In genomic region chr9:826500-827280, GRCh38 we compare ENCODE assay signal across 17 cellular contexts. TPM values are rescaled to one million over a fixed set of nuclear protein-coding genes. Genes with fewer than 3 reads are reported as not detected.
A peak's percentile ranks its signal among the peaks of the same experiment; 100 is the strongest.
DNase-seq lines count a peak whose midpoint lies in the region; FAIRE-seq and TF ChIP-seq lines count a peak whose summit lies in the region.
"Had no signal": no experiment of that assay in that cellular context is flagged by ENCODE, and none has a peak within 500 bp of the region (broad histone marks: within the 10 kb centered on the region; RNA-seq: fewer than 3 reads in every experiment).

No MANE protein-coding gene starts in this region.

- no peaks in the 10 kb centered on the region for H3K4me1 Mint-ChIP-seq in glutamatergic neuron (ENCODE audit: low read depth, unreplicated experiment)
- H3K4me1 Mint-ChIP-seq: CD4-positive, alpha-beta memory T cell had no signal

- H3K4me3 Mint-ChIP-seq in glutamatergic neuron (ENCODE audit: unreplicated experiment) = no peak overlapping the region
- H3K4me3 Mint-ChIP-seq: CD4-positive, alpha-beta memory T cell had no signal

- no peaks in the 10 kb centered on the region for H3K36me3 ChIP-seq in HEK293 (ENCODE audit: control insufficient read depth in 2 of 2, insufficient read depth in 1 of 2, low read length in 2 of 2)
- no peaks in the 10 kb centered on the region for H3K36me3 ChIP-seq in small intestine (ENCODE audit: control insufficient read depth in 2 of 2, insufficient read depth in 2 of 2, low read length in 2 of 2)
- H3K36me3 ChIP-seq: BLaER1 had no signal

- peak; percentile 27 for DNase-seq in ELF-1 (ENCODE audit: low read depth, low spot score)
- peak; percentile 27 for DNase-seq in glutamatergic neuron
- peak; percentile 83 for DNase-seq in small intestine
- no peak for DNase-seq in ureter (ENCODE audit: low spot score)
- DNase-seq in NCI-H1105 treated with DMSO at 0.1 percent for 48 hours (lab: John Stamatoyannopoulos, UW) = no peak
- no peak for DNase-seq in MV-4-11 (lab: John Stamatoyannopoulos, UW)
- DNase-seq: CD4-positive, alpha-beta memory T cell; HCEC 1CT; NCI-H1694 treated with DMSO at 0.1 percent for 48 hours; PC-3; RPMI8226; SHP77 treated with DMSO at 0.1 percent for 48 hours had no signal

- CTCF ChIA-PET in HEK293 (lab: Yijun Ruan, JAX) = no interaction called here

- WGBS in small intestine, 3 donors = 45 to 70% (median 64%) methylated on average over 25 to 26 of the region's 26 CpGs

- H3K4me1 ChIP-seq in HEK293 (ENCODE audit: control insufficient read depth, insufficient read depth, low read length) (no peaks in the 10 kb centered on the region), small intestine (ENCODE audit: control insufficient read depth in 2 of 2, insufficient read depth in 1 of 2, low read depth in 1 of 2, low read length in 1 of 2) (no peaks in the 10 kb centered on the region)
- H3K4me1 ChIP-seq: BLaER1 had no signal

- H3K27me3 ChIP-seq in small intestine (ENCODE audit: control insufficient read depth in 2 of 2, insufficient read depth in 2 of 2, low read length in 2 of 2) = no peaks in the 10 kb centered on the region
- H3K27me3 ChIP-seq: BLaER1 had no signal

- no peak overlapping the region for H3K4me3 ChIP-seq in HEK293 (ENCODE audit: low read depth, low read length)
- no peak overlapping the region for H3K4me3 ChIP-seq in small intestine (ENCODE audit: low read depth in 1 of 2, low read length in 2 of 2)
- H3K4me3 ChIP-seq: BLaER1 had no signal

- TF ChIP-seq CTCF in HEK293 (tag by site-specific recombination; IDR thresholded peaks at IDR 0.05) (no peak), glutamatergic neuron (IDR thresholded peaks at IDR 0.05; ENCODE audit: partially characterized antibody, unreplicated experiment) (no peak)

- H3K27me3 Mint-ChIP-seq in glutamatergic neuron (ENCODE audit: unreplicated experiment) = no peaks in the 10 kb centered on the region

- no peak overlapping the region for H3K27ac Mint-ChIP-seq in glutamatergic neuron (ENCODE audit: unreplicated experiment)
- H3K27ac Mint-ChIP-seq: CD4-positive, alpha-beta memory T cell had no signal

- no peak for FAIRE-seq in small intestine (lab: Jason Lieb, UNC)
- FAIRE-seq: GM12892 had no signal

- H3K9me3 Mint-ChIP-seq in glutamatergic neuron (ENCODE audit: unreplicated experiment) = no peaks in the 10 kb centered on the region
- H3K9me3 Mint-ChIP-seq: CD4-positive, alpha-beta memory T cell had no signal

- H3K36me3 Mint-ChIP-seq in glutamatergic neuron (ENCODE audit: unreplicated experiment) = no peaks in the 10 kb centered on the region
- H3K36me3 Mint-ChIP-seq: CD4-positive, alpha-beta memory T cell had no signal

- POLR2A ChIA-PET in HEK293 (lab: Yijun Ruan, JAX) = no interaction called here

- H3K9me3 ChIP-seq in HEK293 (ENCODE audit: control insufficient read depth, insufficient read depth, low read depth, low read length) (no peaks in the 10 kb centered on the region), small intestine (ENCODE audit: control insufficient read depth, low read depth) (no peaks in the 10 kb centered on the region)
- H3K9me3 ChIP-seq: BLaER1 had no signal

- H3K27ac ChIP-seq in HEK293 (ENCODE audit: extremely low read depth, low read depth, low read length) (no peak overlapping the region), small intestine (ENCODE audit: low read depth in 1 of 2, low read length in 1 of 2) (no peak overlapping the region)
- H3K27ac ChIP-seq: BLaER1 had no signal

TF ChIP-seq in HEK293, 187 proteins besides CTCF, POLR2A, EP300 and RAD21:
- TF ChIP-seq ZFHX2 (tag by site-specific recombination; conservative IDR thresholded peaks at IDR 0.05) (peak; percentile 62), EGR2 (tag by site-specific recombination; IDR thresholded peaks at IDR 0.05; ENCODE audit: low read depth) (peak; percentile 83), ZNF518A (tag by site-specific recombination; conservative IDR thresholded peaks at IDR 0.05; ENCODE audit: low read depth) (no peak)

RNA-seq across cellular contexts. Expression of gene DMRT1, which starts 14.8 kb away (rescaled TPM):
- total RNA-seq in glutamatergic neuron (ENCODE audit: unreplicated experiment) (0.25 TPM), ureter (not detected)
- not detected for polyA plus RNA-seq in small intestine
- total RNA-seq: A673; CD4-positive, alpha-beta memory T cell; NCI-H460 had no signal
- polyA plus RNA-seq: CD4-positive, alpha-beta memory T cell had no signal

Comparison
In these comparisons a context has a peak if more than half of its experiments do, and no peak if none do; other contexts are left out.
1. DNase-seq: peak in ELF-1 (single experiment), glutamatergic neuron (single experiment) and small intestine (single experiment); none in ureter (single experiment), NCI-H1105 treated with DMSO at 0.1 percent for 48 hours (single experiment) and MV-4-11 (single experiment).